16 cellular contexts compared by ENCODE assay signal in genomic region chr20:17108896-17109295, GRCh38.
"Had no signal": no experiment of that assay in that cellular context is flagged by ENCODE, and none has a peak within 500 bp of the region (broad histone marks: within the 10 kb centered on the region; RNA-seq: fewer than 3 reads in every experiment).

No MANE protein-coding gene starts in this region.

- ATAC-seq: heart left ventricle; left colon; left ventricle myocardium superior; natural killer cell treated with Interleukin-12 subunit alpha and Interleukin-12 subunit beta and Interleukin-15 and Interleukin-18, amount 100 ng/mL, for 72 hours; right cardiac atrium; stimulated activated naive CD8-positive, alpha-beta T cell treated with anti-CD3 and anti-CD28 coated beads, Interleukin-15, Interleukin-2, amounts not matched to agents 100 U/mL and 50 U/mL, for 24 hours had no signal

- DNase-seq: effector memory CD4-positive, alpha-beta T cell; heart left ventricle; hippocampal formation; left colon; left ventricle myocardium superior; mesenchymal stem cell; midbrain; nucleus accumbens; ovary; right cardiac atrium; small intestine; stimulated activated CD4-positive, alpha-beta T cell treated with anti-CD3 and anti-CD28 coated beads, Interleukin-2, amount 100 ng/mL, for 48 hours; stimulated activated naive CD8-positive, alpha-beta T cell treated with anti-CD3 and anti-CD28 coated beads, Interleukin-15, Interleukin-2, amounts not matched to agents 100 U/mL and 50 U/mL, for 24 hours; upper lobe of left lung; uterus had no signal
